ENCODE assay signal across 19 cellular contexts in the genomic region with DNA sequence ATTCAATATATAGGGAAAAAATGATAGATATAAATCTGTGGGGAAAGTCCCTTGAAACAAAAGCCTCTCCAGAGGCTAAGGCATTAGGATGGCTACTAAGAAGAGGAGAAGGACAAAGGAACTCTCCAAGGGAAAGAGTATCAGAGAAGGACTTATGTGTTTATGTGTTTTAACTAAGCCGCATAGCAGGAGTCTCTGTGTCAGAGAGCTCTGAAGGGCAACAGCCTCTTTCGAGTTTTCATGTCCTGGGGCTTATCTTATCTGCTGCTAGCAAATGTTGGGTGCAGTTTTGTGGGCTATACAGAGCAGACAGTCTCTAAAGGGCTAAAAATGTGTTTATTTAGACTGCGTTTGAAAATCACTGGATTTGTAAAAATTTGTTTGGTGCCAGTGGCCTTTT.
DNase-seq lines count a peak whose midpoint lies in the region; TF ChIP-seq lines count a peak whose summit lies in the region.
"Had no signal": no experiment of that assay in that cellular context is flagged by ENCODE, and none has a peak within 500 bp of the region (broad histone marks: within the 10 kb centered on the region; RNA-seq: fewer than 3 reads in every experiment).

No MANE protein-coding gene starts in this region.

- no peaks in the 10 kb centered on the region for H4K20me1 ChIP-seq in hepatocyte (ENCODE audit: insufficient read depth, poor library complexity, severe bottlenecking)

- H3K23ac ChIP-seq in neuronal stem cell (ENCODE audit: low read depth, low read length, poor library complexity): no peak overlapping the region

- H3K4ac ChIP-seq in neuronal stem cell (ENCODE audit: low read length): no peak overlapping the region

- H3K9me2 ChIP-seq in hepatocyte (replicated peaks; ENCODE audit: insufficient read depth): no peaks in the 10 kb centered on the region

- H3K27me3 ChIP-seq in SJCRH30: no peaks in the 10 kb centered on the region
- H3K27me3 ChIP-seq in hepatocyte: no peaks in the 10 kb centered on the region
- no peaks in the 10 kb centered on the region for H3K27me3 ChIP-seq in neuronal stem cell (ENCODE audit: control insufficient read depth in 3 of 3, insufficient read depth in 3 of 3, low read depth in 1 of 3, low read length in 3 of 3)
- H3K27me3 ChIP-seq: SJSA1 had no signal

- H3K4me3 ChIP-seq in SJCRH30: no peak overlapping the region
- H3K4me3 ChIP-seq in hepatocyte: no peak overlapping the region
- H3K4me3 ChIP-seq in neuronal stem cell (ENCODE audit: low read length in 2 of 2): no peak overlapping the region
- H3K4me3 ChIP-seq in foreskin fibroblast (ENCODE audit: low read depth in 1 of 2, low read length in 2 of 2): no peak overlapping the region
- H3K4me3 ChIP-seq: K562, SJSA1 had no signal

- no peak overlapping the region for H3K9ac ChIP-seq in neuronal stem cell (ENCODE audit: low read depth, low read length, poor library complexity)

- no peak overlapping the region for H4K8ac ChIP-seq in neuronal stem cell (ENCODE audit: low read depth, low read length)

- no peaks in the 10 kb centered on the region for H3K79me1 ChIP-seq in neuronal stem cell (ENCODE audit: low read depth, low read length)

- peak; percentile 5 for DNase-seq in DMS 273 (lab: John Stamatoyannopoulos, UW; ENCODE audit: unreplicated experiment)
- no peak for DNase-seq in DMS 273 treated with DMSO at 0.1 percent for 48 hours (lab: John Stamatoyannopoulos, UW)
- DNase-seq in SJCRH30: peak; percentile 43 to 59
- DNase-seq in hepatocyte (ENCODE audit: low spot score): peak; percentile 13
- peak; percentile 1 for DNase-seq in neuronal stem cell (ENCODE audit: low spot score)
- DNase-seq in posterior vena cava (ENCODE audit: low spot score): no peak
- no peak for DNase-seq in activated CD8-positive, alpha-beta memory T cell treated with anti-CD3 and anti-CD28 coated beads, Interleukin-2, amount 50 U/mL, for 48 hours
- DNase-seq in foreskin fibroblast: no peak
- DNase-seq: COR-L47, DMS153, GF-D8, NCI-H1105 treated with DMSO at 0.1 percent for 48 hours, NCI-H187, NCI-H2107, NCI-H345, NCI-H524 treated with DMSO at 0.1 percent for 48 hours had no signal

- no peak overlapping the region for H2BK120ac ChIP-seq in neuronal stem cell (ENCODE audit: low read depth, low read length)

- intact Hi-C loops in posterior vena cava (cut with DNase I): no loop called here

- no peak overlapping the region for H2AK5ac ChIP-seq in neuronal stem cell (ENCODE audit: low read depth, low read length)

- H2BK12ac ChIP-seq in neuronal stem cell (ENCODE audit: low read length): no peak overlapping the region

- H3K27ac ChIP-seq in SJCRH30 (no peak overlapping the region), hepatocyte (no peak overlapping the region), neuronal stem cell (replicated peaks; ENCODE audit: low read length) (no peak overlapping the region)
- H3K27ac ChIP-seq: 22Rv1, SJSA1 had no signal

- no peak overlapping the region for H2BK5ac ChIP-seq in neuronal stem cell (ENCODE audit: low read length)

- H3K4me2 ChIP-seq in hepatocyte (peak overlapping the region; percentile 9), neuronal stem cell (ENCODE audit: insufficient read depth, low read length, poor library complexity, severe bottlenecking) (peak overlapping the region; percentile 18)

- H3K4me1 ChIP-seq in SJCRH30 (no peaks in the 10 kb centered on the region), hepatocyte (ENCODE audit: insufficient read depth) (no peaks in the 10 kb centered on the region), neuronal stem cell (ENCODE audit: control insufficient read depth in 2 of 2, insufficient read depth in 1 of 2, low read depth in 1 of 2, low read length in 2 of 2) (no peaks in the 10 kb centered on the region)
- H3K4me1 ChIP-seq: SJSA1 had no signal

- H4K91ac ChIP-seq in neuronal stem cell (ENCODE audit: low read depth, low read length, poor library complexity): no peak overlapping the region

- H3K18ac ChIP-seq in neuronal stem cell (ENCODE audit: low read length): no peak overlapping the region

- H3K36me3 ChIP-seq in SJCRH30 (no peaks in the 10 kb centered on the region), hepatocyte (replicated peaks; ENCODE audit: insufficient read depth, low read depth) (no peaks in the 10 kb centered on the region), neuronal stem cell (replicated peaks in 1 of 2; ENCODE audit: control insufficient read depth in 2 of 2, insufficient read depth in 2 of 2, low read length in 2 of 2) (no peaks in the 10 kb centered on the region)
- H3K36me3 ChIP-seq: SJSA1 had no signal

- H2BK15ac ChIP-seq in neuronal stem cell (ENCODE audit: low read length): no peak overlapping the region

- 50% methylated on average over 3 of the region's 3 CpGs for WGBS in hepatocyte (ENCODE audit: low lambda C conversion rate, missing lambda C conversion rate)
- WGBS in neuronal stem cell (ENCODE audit: extremely low coverage in 2 of 2, insufficient read length in 2 of 2, insufficient replicate concordance in 1 of 2), 2 donors: no CpG with 5 or more reads among the region's 3 CpGs

- H2AFZ ChIP-seq in hepatocyte (no peak overlapping the region), neuronal stem cell (ENCODE audit: low read length) (no peak overlapping the region)

- no peaks in the 10 kb centered on the region for H3K79me2 ChIP-seq in hepatocyte

- H3K9me3 ChIP-seq in SJCRH30 (replicated peaks) (no peaks in the 10 kb centered on the region), hepatocyte (ENCODE audit: low read depth) (no peaks in the 10 kb centered on the region), neuronal stem cell (replicated peaks in 1 of 2; ENCODE audit: control insufficient read depth in 2 of 2, insufficient read depth in 1 of 2, low read depth in 1 of 2, low read length in 2 of 2) (no peaks in the 10 kb centered on the region)
- H3K9me3 ChIP-seq: SJSA1 had no signal

- TF ChIP-seq CTCF in hepatocyte (IDR thresholded peaks at IDR 0.05; ENCODE audit: poor library complexity) (no peak), foreskin fibroblast (IDR thresholded peaks at IDR 0.05; ENCODE audit: low read depth, low read length) (no peak)

- no peak overlapping the region for H3K14ac ChIP-seq in neuronal stem cell (ENCODE audit: low read length)

Comparison
In these comparisons a context has a peak if more than half of its experiments do, and no peak if none do; other contexts are left out.
1. DNase-seq: peak in DMS 273 (single experiment), SJCRH30 (2 of 2), hepatocyte (single experiment) and neuronal stem cell (single experiment); none in DMS 273 treated with DMSO at 0.1 percent for 48 hours (single experiment), posterior vena cava (single experiment), activated CD8-positive, alpha-beta memory T cell treated with anti-CD3 and anti-CD28 coated beads, Interleukin-2, amount 50 U/mL, for 48 hours (single experiment) and foreskin fibroblast (0 of 2).